8 cellular contexts compared by ENCODE assay signal in genomic region chr12:124921200-124922008, GRCh38. TPM values are rescaled to one million over a fixed set of nuclear protein-coding genes. Genes with fewer than 3 reads are reported as not detected.
DNase-seq lines count a peak whose midpoint lies in the region; ATAC-seq and TF ChIP-seq lines count a peak whose summit lies in the region.

No MANE protein-coding gene starts in this region.

- DNase-seq in ELR (ENCODE audit: low read depth) (peak; percentile 87), GM23248 (peak; percentile 63), M059J (ENCODE audit: low read depth) (peak; percentile 96), heart left ventricle (peak; percentile 48 to 74 (median 53)), sciatic nerve (ENCODE audit: low spot score) (peak; percentile 79), NOMO-1 (lab: John Stamatoyannopoulos, UW; ENCODE audit: unreplicated experiment in 2 of 2) (no peak), NCI-H187 (lab: John Stamatoyannopoulos, UW) (no peak)
- peak; percentile 59 for DNase-seq in activated effector memory CD4-positive, alpha-beta T cell treated with Interleukin-2 at 50 U/mL for 16 hours

- H3F3A ChIP-seq in GM23248 (ENCODE audit: insufficient read depth), result peaks cover 52% of the 10 kb centered on the region

- H3K79me2 ChIP-seq in GM23248 (ENCODE audit: insufficient read depth), result no peaks in the 10 kb centered on the region

- peak overlapping the region; percentile 80 for H3K4me2 ChIP-seq in GM23248 (ENCODE audit: unreplicated experiment)

- H3K9ac ChIP-seq in GM23248, result peak overlapping the region; percentile 55; the same call in 1 of the 2 replicates

- in situ Hi-C loops in GM23248 (cut with MboI), result no loop called here

- ATAC-seq in heart left ventricle, result peak in 1 of 4 donors; percentile 22
- no peak for ATAC-seq in sciatic nerve

- TF ChIP-seq POLR2A in heart left ventricle (IDR thresholded peaks at IDR 0.05), result no peak

- H4K20me1 ChIP-seq in GM23248 (ENCODE audit: insufficient read depth), result no peaks in the 10 kb centered on the region

- H3K4me3 ChIP-seq in GM23248 (peak overlapping the region; percentile 70), heart left ventricle (peak overlapping the region in 9 of 12 donors; percentile 12 to 55 (median 38))

- H3K9me2 ChIP-seq in GM23248 (ENCODE audit: insufficient read depth), result no peaks in the 10 kb centered on the region

- H3K9me3 ChIP-seq in GM23248 (ENCODE audit: low read depth), result no peaks in the 10 kb centered on the region
- H3K9me3 ChIP-seq in heart left ventricle, result no peaks in the 10 kb centered on the region

- 18 to 20% methylated on average over 16 of the region's 16 CpGs for WGBS in GM23248 (ENCODE audit: low coverage in 1 of 2, low lambda C conversion rate in 2 of 2, missing lambda C conversion rate in 2 of 2), 2 experiments
- 21 to 31% (median 27%) methylated on average over 16 of the region's 16 CpGs for WGBS in heart left ventricle, 4 donors

- peak overlapping the region; percentile 65 for H2AFZ ChIP-seq in GM23248

- peak overlapping the region; percentile 100 for H3K27ac ChIP-seq in GM23248
- H3K27ac ChIP-seq in heart left ventricle, result peak overlapping the region; percentile 29 to 100 (median 99)

- intact Hi-C loops in heart left ventricle (cut with DNase I), result no loop called here
- intact Hi-C loops in sciatic nerve (cut with DNase I), result no loop called here

- H3K4me1 ChIP-seq in GM23248 (ENCODE audit: insufficient read depth) (peaks cover 52% of the 10 kb centered on the region), heart left ventricle (peaks cover 0 to 57% (median 36%) of the 10 kb centered on the region in 12 donors)

- H3K36me3 ChIP-seq in GM23248 (ENCODE audit: low read depth) (no peaks in the 10 kb centered on the region), heart left ventricle (no peaks in the 10 kb centered on the region)

- H3K27me3 ChIP-seq in GM23248 (replicated peaks; ENCODE audit: insufficient read depth) (no peaks in the 10 kb centered on the region), heart left ventricle (no peaks in the 10 kb centered on the region)

- no peak for TF ChIP-seq CTCF in heart left ventricle (IDR thresholded peaks at IDR 0.05)

RNA-seq across cellular contexts. Expression of gene UBC, which starts 7.0 kb away (rescaled TPM):
- total RNA-seq in GM23248 (2014; rRNA removed; shearing (Covaris generic)), result 1,383 and 1,496 TPM in 2 replicates
- polyA plus RNA-seq in GM23248 (2016; fragmentation: Nextera tagmentation; extraction: Ambion mirVana) (1,490 and 1,515 TPM in 2 replicates), heart left ventricle (1,000 to 10,000 TPM; 1,238 to 1,403 TPM)
- total RNA-seq in M059J (2014; rRNA removed; shearing (Covaris generic)), result 1,164 and 1,374 TPM in 2 replicates
- total RNA-seq in heart left ventricle (1,000 to 10,000 TPM in 8 of 9 donors, 100 to 1,000 TPM in 1; 811 to 2,185 (median 1,239) TPM), sciatic nerve (979 TPM)

RNA-seq across cellular contexts. Expression of gene SCARB1, which starts 57.7 kb away (rescaled TPM):
- 2.2 and 3.2 TPM in 2 replicates for total RNA-seq in GM23248 (2014; rRNA removed; shearing (Covaris generic))
- polyA plus RNA-seq in GM23248 (2016; fragmentation: Nextera tagmentation; extraction: Ambion mirVana), result 5.0 and 5.2 TPM in 2 replicates
- 35.6 and 38.0 TPM in 2 replicates for total RNA-seq in M059J (2014; rRNA removed; shearing (Covaris generic))
- total RNA-seq in heart left ventricle, result 10 to 100 TPM in 8 of 9 donors, 1 to 10 TPM in 1; 6.9 to 21.7 (median 15.2) TPM
- polyA plus RNA-seq in heart left ventricle, result 1 to 10 TPM; 8.3 to 8.8 TPM
- 69.2 TPM for total RNA-seq in sciatic nerve

Comparison
In these comparisons a context has a peak if more than half of its experiments do, and no peak if none do; other contexts are left out.
1. DNase-seq: peak in ELR (single experiment), GM23248 (single experiment), M059J (single experiment), activated effector memory CD4-positive, alpha-beta T cell treated with Interleukin-2 at 50 U/mL for 16 hours (single experiment), heart left ventricle (5 of 5) and sciatic nerve (single experiment); none in NOMO-1 (0 of 2) and NCI-H187 (0 of 2).